Comparison of ENCODE assay signal across 1 cellular context in the genomic region with DNA sequence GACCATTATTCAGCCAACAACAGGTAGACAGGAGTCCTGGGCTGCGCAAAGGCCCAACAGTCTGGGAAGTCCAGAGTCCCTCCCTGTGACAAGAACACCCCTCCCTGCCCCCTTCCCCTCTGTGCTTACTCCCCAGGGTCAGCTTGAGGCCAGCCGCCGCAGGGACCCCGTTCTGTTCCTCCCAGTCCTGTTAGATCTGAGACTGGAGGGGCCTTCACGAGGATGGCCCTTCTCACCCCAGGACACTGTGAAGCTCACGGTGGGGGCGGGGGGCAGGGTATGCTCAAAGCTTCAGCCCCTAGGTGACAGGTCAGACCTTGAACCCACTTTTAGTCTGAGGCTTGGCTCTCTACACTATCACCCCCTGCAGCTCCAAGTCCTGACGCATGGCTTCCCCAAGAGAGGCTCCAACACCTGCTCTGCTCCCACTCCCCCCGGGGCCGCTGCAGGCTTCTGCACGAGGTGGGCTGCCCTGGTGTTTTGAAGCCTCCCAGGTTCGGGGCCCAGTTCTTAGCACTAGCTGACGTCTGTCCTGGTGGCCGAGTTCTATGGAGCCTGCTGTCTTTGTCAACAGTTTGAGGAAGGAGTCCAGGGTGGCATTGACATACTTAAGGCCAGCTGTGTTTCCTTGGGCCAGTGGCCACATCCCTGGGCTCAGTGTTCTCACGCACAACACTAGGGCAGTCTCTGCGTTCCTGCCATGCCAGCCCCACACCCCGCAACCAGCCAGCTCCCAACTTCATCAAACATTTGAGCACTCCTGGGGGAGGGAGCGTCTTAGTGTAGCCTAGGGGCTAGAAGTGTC.
TF ChIP-seq lines count a peak whose summit lies in the region.

No MANE protein-coding gene starts in this region.

TF ChIP-seq in K562, 482 proteins besides CTCF, POLR2A, EP300 and RAD21:
- TF ChIP-seq, protein P1, sequence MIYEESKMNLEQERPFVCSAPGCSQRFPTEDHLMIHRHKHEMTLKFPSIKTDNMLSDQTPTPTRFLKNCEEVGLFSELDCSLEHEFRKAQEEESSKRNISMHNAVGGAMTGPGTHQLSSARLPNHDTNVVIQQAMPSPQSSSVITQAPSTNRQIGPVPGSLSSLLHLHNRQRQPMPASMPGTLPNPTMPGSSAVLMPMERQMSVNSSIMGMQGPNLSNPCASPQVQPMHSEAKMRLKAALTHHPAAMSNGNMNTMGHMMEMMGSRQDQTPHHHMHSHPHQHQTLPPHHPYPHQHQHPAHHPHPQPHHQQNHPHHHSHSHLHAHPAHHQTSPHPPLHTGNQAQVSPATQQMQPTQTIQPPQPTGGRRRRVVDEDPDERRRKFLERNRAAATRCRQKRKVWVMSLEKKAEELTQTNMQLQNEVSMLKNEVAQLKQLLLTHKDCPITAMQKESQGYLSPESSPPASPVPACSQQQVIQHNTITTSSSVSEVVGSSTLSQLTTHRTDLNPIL (CRISPR knock-in tag; IDR thresholded peaks at IDR 0.05): no peak
- TF ChIP-seq, protein P2, sequence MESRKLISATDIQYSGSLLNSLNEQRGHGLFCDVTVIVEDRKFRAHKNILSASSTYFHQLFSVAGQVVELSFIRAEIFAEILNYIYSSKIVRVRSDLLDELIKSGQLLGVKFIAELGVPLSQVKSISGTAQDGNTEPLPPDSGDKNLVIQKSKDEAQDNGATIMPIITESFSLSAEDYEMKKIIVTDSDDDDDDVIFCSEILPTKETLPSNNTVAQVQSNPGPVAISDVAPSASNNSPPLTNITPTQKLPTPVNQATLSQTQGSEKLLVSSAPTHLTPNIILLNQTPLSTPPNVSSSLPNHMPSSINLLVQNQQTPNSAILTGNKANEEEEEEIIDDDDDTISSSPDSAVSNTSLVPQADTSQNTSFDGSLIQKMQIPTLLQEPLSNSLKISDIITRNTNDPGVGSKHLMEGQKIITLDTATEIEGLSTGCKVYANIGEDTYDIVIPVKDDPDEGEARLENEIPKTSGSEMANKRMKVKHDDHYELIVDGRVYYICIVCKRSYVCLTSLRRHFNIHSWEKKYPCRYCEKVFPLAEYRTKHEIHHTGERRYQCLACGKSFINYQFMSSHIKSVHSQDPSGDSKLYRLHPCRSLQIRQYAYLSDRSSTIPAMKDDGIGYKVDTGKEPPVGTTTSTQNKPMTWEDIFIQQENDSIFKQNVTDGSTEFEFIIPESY (CRISPR knock-in tag; IDR thresholded peaks at IDR 0.05): peak; percentile 58; the same call in 1 of the 2 replicates
